In the genomic region with DNA sequence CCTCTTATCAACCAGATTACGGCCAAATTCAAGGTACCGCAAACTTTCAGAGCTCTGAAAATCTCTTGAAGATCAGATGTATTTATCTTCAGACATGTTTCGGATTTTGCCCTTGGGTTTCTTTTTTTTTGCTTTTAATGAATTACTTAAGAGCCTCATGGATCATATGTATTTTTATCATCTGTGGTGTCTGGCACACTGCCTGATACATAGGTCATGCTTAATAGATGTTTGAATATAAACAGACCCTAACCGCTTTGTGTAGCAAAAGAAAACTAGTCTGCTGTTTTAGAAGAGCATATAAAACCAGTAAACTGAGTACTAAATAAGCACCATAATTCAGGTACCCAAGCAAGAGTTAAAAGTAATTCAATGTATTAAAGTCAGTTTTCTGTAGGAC, we compare ENCODE assay signal across 32 cellular contexts. TPM values are rescaled to one million over a fixed set of nuclear protein-coding genes. Genes with fewer than 3 reads are reported as not detected.
"Had no signal": no experiment of that assay in that cellular context is flagged by ENCODE, and none has a peak within 500 bp of the region (broad histone marks: within the 10 kb centered on the region; RNA-seq: fewer than 3 reads in every experiment).

No MANE protein-coding gene starts in this region.

- H3K4me3 Mint-ChIP-seq: activated CD4-positive, alpha-beta T cell treated with anti-CD3 and anti-CD28 coated beads, Interleukin-2, amount 10 ng/mL, durations not matched to agents 24 days and 14 days; activated CD8-positive, alpha-beta T cell treated with anti-CD3 and anti-CD28 coated beads for 36 hours; activated naive CD8-positive, alpha-beta T cell treated with anti-CD3 and anti-CD28 coated beads for 36 hours; activated T-cell treated with anti-CD3 and anti-CD28 coated beads, Interleukin-2, amount 50 U/mL, for 72 hours; activated T-helper 17 cell treated with anti-CD3 and anti-CD28 coated beads, Interleukin-2, amount 50 U/mL, for 72 hours; T-helper 1 cell treated with Interleukin-12 subunit alpha and Interleukin-12 subunit beta and Interleukin-4 antibody, amounts not matched to agents 30 μg/mL and 1 μg/mL, for 36 hours; T-helper 2 cell treated with Interferon-gamma antibody and Interleukin-4, amounts not matched to agents 5 μg/mL and 100 μg/mL, for 36 hours had no signal

- ATAC-seq: activated CD8-positive, alpha-beta T cell treated with anti-CD3 and anti-CD28 coated beads for 36 hours; activated T-cell treated with anti-CD3 and anti-CD28 coated beads, Interleukin-2, amount 50 U/mL, for 72 hours; activated T-helper 17 cell treated with anti-CD3 and anti-CD28 coated beads, Interleukin-2, amount 50 U/mL, for 72 hours; PC-3 had no signal

- H3K4me3 ChIP-seq: ascending aorta, cardiac muscle cell, Peyer's patch, SJSA1 had no signal

- DNase-seq: activated CD4-positive, alpha-beta T cell treated with anti-CD3 and anti-CD28 coated beads, Interleukin-2, amount 10 ng/mL, durations not matched to agents 24 days and 14 days; activated CD4-positive, alpha-beta T cell treated with anti-CD3 and anti-CD28 coated beads, Interleukin-2, amount 50 U/mL, for 4 hours; activated CD8-positive, alpha-beta T cell treated with anti-CD3 and anti-CD28 coated beads for 36 hours; activated effector memory CD4-positive, alpha-beta T cell treated with anti-CD3 and anti-CD28 coated beads, Interleukin-2, amount 50 U/mL, for 16 hours; activated naive CD4-positive, alpha-beta T cell; activated naive CD4-positive, alpha-beta T cell treated with anti-CD3 and anti-CD28 coated beads, Interleukin-2, amount 50 U/mL, for 16 hours; activated naive CD8-positive, alpha-beta T cell treated with anti-CD3 and anti-CD28 coated beads for 36 hours; activated T-cell treated with anti-CD3 and anti-CD28 coated beads, Interleukin-2, amount 50 U/mL, for 1 hour; activated T-cell treated with anti-CD3 and anti-CD28 coated beads, Interleukin-2, amount 50 U/mL, for 72 hours; amygdala; Karpas-422; NCI-H1105; NCI-H1417 treated with DMSO at 0.1 percent for 48 hours; NCI-H187 treated with DMSO at 0.1 percent for 48 hours; NCI-H2081; NCI-H2171 treated with DMSO at 0.1 percent for 48 hours; NCI-H226; NCI-H524 treated with DMSO at 0.1 percent for 48 hours; NK-92 treated with Interleukin-12 subunit alpha and Interleukin-12 subunit beta, amount 100 ng/mL, for 24 hours; PC-3; Peyer's patch; RPMI8226; SHP77 treated with DMSO at 0.1 percent for 48 hours; SK-N-SH had no signal

- H3K4me1 Mint-ChIP-seq: activated T-helper 17 cell treated with anti-CD3 and anti-CD28 coated beads, Interleukin-2, amount 50 U/mL, for 72 hours had no signal

- H3K9me3 Mint-ChIP-seq: activated CD4-positive, alpha-beta T cell treated with anti-CD3 and anti-CD28 coated beads, Interleukin-2, amount 10 ng/mL, durations not matched to agents 24 days and 14 days; activated CD8-positive, alpha-beta T cell treated with anti-CD3 and anti-CD28 coated beads for 36 hours; activated naive CD8-positive, alpha-beta T cell treated with anti-CD3 and anti-CD28 coated beads for 36 hours; activated T-cell treated with anti-CD3 and anti-CD28 coated beads, Interleukin-2, amount 50 U/mL, for 72 hours; activated T-helper 17 cell treated with anti-CD3 and anti-CD28 coated beads, Interleukin-2, amount 50 U/mL, for 72 hours; T-helper 1 cell treated with Interleukin-12 subunit alpha and Interleukin-12 subunit beta and Interleukin-4 antibody, amounts not matched to agents 30 μg/mL and 1 μg/mL, for 36 hours; T-helper 2 cell treated with Interferon-gamma antibody and Interleukin-4, amounts not matched to agents 5 μg/mL and 100 μg/mL, for 36 hours had no signal

- H3K27ac ChIP-seq: ascending aorta, cardiac muscle cell, Peyer's patch, SJSA1 had no signal

- H3K27me3 Mint-ChIP-seq: activated CD4-positive, alpha-beta T cell treated with anti-CD3 and anti-CD28 coated beads, Interleukin-2, amount 10 ng/mL, durations not matched to agents 24 days and 14 days; activated CD8-positive, alpha-beta T cell treated with anti-CD3 and anti-CD28 coated beads for 36 hours; activated naive CD8-positive, alpha-beta T cell treated with anti-CD3 and anti-CD28 coated beads for 36 hours; activated T-helper 17 cell treated with anti-CD3 and anti-CD28 coated beads, Interleukin-2, amount 50 U/mL, for 72 hours had no signal

- H3K4me1 ChIP-seq: ascending aorta, Peyer's patch, SJSA1 had no signal

- H3K27me3 ChIP-seq: ascending aorta, cardiac muscle cell, Peyer's patch, SJSA1 had no signal

- H3K9me3 ChIP-seq: ascending aorta, Peyer's patch, SJSA1, SK-N-SH had no signal

- H3K27ac Mint-ChIP-seq: activated CD8-positive, alpha-beta T cell treated with anti-CD3 and anti-CD28 coated beads for 36 hours; activated naive CD8-positive, alpha-beta T cell treated with anti-CD3 and anti-CD28 coated beads for 36 hours; activated T-cell treated with anti-CD3 and anti-CD28 coated beads, Interleukin-2, amount 50 U/mL, for 72 hours; activated T-helper 17 cell treated with anti-CD3 and anti-CD28 coated beads, Interleukin-2, amount 50 U/mL, for 72 hours; T-helper 1 cell treated with Interleukin-12 subunit alpha and Interleukin-12 subunit beta and Interleukin-4 antibody, amounts not matched to agents 30 μg/mL and 1 μg/mL, for 36 hours; T-helper 2 cell treated with Interferon-gamma antibody and Interleukin-4, amounts not matched to agents 5 μg/mL and 100 μg/mL, for 36 hours had no signal

RNA-seq across cellular contexts. Expression of a gene that starts 41.2 kb away (rescaled TPM):
- total RNA-seq: activated CD4-positive, alpha-beta T cell treated with anti-CD3 and anti-CD28 coated beads, Interleukin-2, amount 10 ng/mL, durations not matched to agents 24 days and 14 days; activated CD8-positive, alpha-beta memory T cell treated with anti-CD3 and anti-CD28 coated beads for 36 hours; activated CD8-positive, alpha-beta T cell treated with anti-CD3 and anti-CD28 coated beads for 36 hours; activated naive CD8-positive, alpha-beta T cell treated with anti-CD3 and anti-CD28 coated beads for 36 hours; activated T-cell treated with anti-CD3 and anti-CD28 coated beads, Interleukin-2, amount 50 U/mL, for 72 hours; activated T-helper 17 cell treated with anti-CD3 and anti-CD28 coated beads, Interleukin-2, amount 50 U/mL, for 72 hours; ascending aorta; cardiac muscle cell; MCF 10A; Peyer's patch; SJSA1 had no signal
